20 cellular contexts compared by ENCODE assay signal in the genomic region with DNA sequence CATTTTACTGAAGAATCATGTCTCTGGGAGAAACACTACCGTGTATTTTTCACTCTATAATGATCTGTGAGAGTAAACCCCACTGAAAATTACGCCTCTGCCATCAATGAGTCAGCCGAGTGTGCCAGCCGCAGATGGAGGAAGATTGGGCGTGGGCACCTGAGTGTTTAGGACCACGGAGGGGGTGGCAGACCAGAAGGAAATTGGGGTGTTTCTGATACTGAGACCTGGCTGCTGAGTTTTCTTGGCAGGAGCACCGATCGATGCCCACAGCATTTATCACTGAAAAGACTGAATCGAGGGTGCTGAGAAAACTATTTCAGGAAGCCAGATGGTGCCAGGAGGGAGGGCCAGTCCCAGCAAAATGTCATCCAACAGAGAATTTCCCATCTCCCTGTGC.
"Had no signal": no experiment of that assay in that cellular context is flagged by ENCODE, and none has a peak within 500 bp of the region (broad histone marks: within the 10 kb centered on the region; RNA-seq: fewer than 3 reads in every experiment).

No MANE protein-coding gene starts in this region.

- H3K4me3 ChIP-seq: colonic mucosa, hepatocyte, right atrium auricular region, sigmoid colon, skin epidermis, thoracic aorta, transverse colon had no signal

- H3K27ac ChIP-seq: colonic mucosa, foreskin keratinocyte, hepatocyte, right atrium auricular region, sigmoid colon, skin epidermis, thoracic aorta, transverse colon had no signal

- ATAC-seq: foreskin keratinocyte; left colon; naive thymus-derived CD4-positive, alpha-beta T cell; stimulated activated naive B cell treated with anti-CD40 and anti-IgM and Interleukin-4, amounts not matched to agents 10 μg/mL and 1 μg/mL and 100 μg/mL, for 72 hours; stimulated activated naive CD8-positive, alpha-beta T cell treated with anti-CD3 and anti-CD28 coated beads, Interleukin-15, amount 100 ng/mL, for 72 hours had no signal

- H3K4me1 ChIP-seq: colonic mucosa, foreskin keratinocyte, right atrium auricular region, sigmoid colon, transverse colon had no signal

- H3K27me3 ChIP-seq: colonic mucosa, foreskin keratinocyte, hepatocyte, right atrium auricular region, transverse colon had no signal

- H3K4me3 Mint-ChIP-seq: endodermal cell; naive thymus-derived CD4-positive, alpha-beta T cell; nephron progenitor cell; stimulated activated naive B cell treated with anti-CD40 and anti-IgM and Interleukin-4, amounts not matched to agents 10 μg/mL and 1 μg/mL and 100 μg/mL, for 72 hours; stimulated activated naive CD8-positive, alpha-beta T cell treated with anti-CD3 and anti-CD28 coated beads, Interleukin-15, amount 100 ng/mL, for 72 hours had no signal

- H3K36me3 Mint-ChIP-seq: stimulated activated naive B cell treated with anti-CD40 and anti-IgM and Interleukin-4, amounts not matched to agents 10 μg/mL and 1 μg/mL and 100 μg/mL, for 72 hours had no signal

- H2AFZ ChIP-seq: hepatocyte had no signal

- H3K27ac Mint-ChIP-seq: endodermal cell; naive thymus-derived CD4-positive, alpha-beta T cell; nephron progenitor cell; stimulated activated naive B cell treated with anti-CD40 and anti-IgM and Interleukin-4, amounts not matched to agents 10 μg/mL and 1 μg/mL and 100 μg/mL, for 72 hours had no signal

- H3K36me3 ChIP-seq: colonic mucosa, right atrium auricular region, sigmoid colon, thoracic aorta, transverse colon had no signal

- H3K4me2 ChIP-seq: hepatocyte had no signal

- H3K9me3 Mint-ChIP-seq: endodermal cell, nephron progenitor cell had no signal

- DNase-seq: colonic mucosa; dermis blood vessel endothelial cell; effector CD4-positive, alpha-beta T cell; endodermal cell; erythroblast; foreskin keratinocyte; left colon; mesendoderm; naive thymus-derived CD4-positive, alpha-beta T cell; nephron progenitor cell; sigmoid colon; stimulated activated CD4-positive, alpha-beta T cell treated with anti-CD3 and anti-CD28 coated beads, Interleukin-2, amount 100 ng/mL, for 24 hours; stimulated activated CD4-positive, alpha-beta T cell treated with anti-CD3 and anti-CD28 coated beads, Interleukin-4, amount 100 ng/mL, for 4 hours; stimulated activated naive B cell treated with anti-CD40 and anti-IgM and Interleukin-4, amounts not matched to agents 10 μg/mL and 1 μg/mL and 100 μg/mL, for 72 hours; stimulated activated naive CD8-positive, alpha-beta T cell treated with anti-CD3 and anti-CD28 coated beads, Interleukin-15, amount 100 ng/mL, for 72 hours; transverse colon had no signal

- H3K4me1 Mint-ChIP-seq: endodermal cell; stimulated activated naive CD8-positive, alpha-beta T cell treated with anti-CD3 and anti-CD28 coated beads, Interleukin-15, amount 100 ng/mL, for 72 hours had no signal

- H3K9me3 ChIP-seq: colonic mucosa, right atrium auricular region, sigmoid colon, thoracic aorta, transverse colon had no signal

- H3K79me2 ChIP-seq: hepatocyte had no signal
